13 cellular contexts compared by ENCODE assay signal in genomic region chr3:100060685-100061484, GRCh38. TPM values are rescaled to one million over a fixed set of nuclear protein-coding genes. Genes with fewer than 3 reads are reported as not detected.
A peak's percentile ranks its signal among the peaks of the same experiment; 100 is the strongest.
DNase-seq lines count a peak whose midpoint lies in the region; ATAC-seq and TF ChIP-seq lines count a peak whose summit lies in the region.
"Had no signal": no experiment of that assay in that cellular context is flagged by ENCODE, and none has a peak within 500 bp of the region (broad histone marks: within the 10 kb centered on the region; RNA-seq: fewer than 3 reads in every experiment).

No MANE protein-coding gene starts in this region.

- no TSS peak for BruUV-seq in A673 (replicated peaks; lab: Mats Ljungman, UMichigan)

- intact Hi-C loops in activated CD4-positive, alpha-beta T cell treated with anti-CD3 and anti-CD28 coated beads, Interleukin-2, amount 10 ng/mL, durations not matched to agents 24 days and 14 days (cut with micrococcal nuclease), result loop anchor here (10.0 kb wide), 1 partner anchor 524 kb away; no protein-coding TSS in a partner anchor
- intact Hi-C loops in natural killer cell (cut with micrococcal nuclease), result no loop called here
- intact Hi-C loops in A673 (cut with micrococcal nuclease; ENCODE audit: unreplicated experiment), result no loop called here

- CTCF ChIA-PET in HEK293 (lab: Yijun Ruan, JAX) (interaction anchor here (2.0 kb wide), 1 partner anchor 8 kb away, joined by 8 read pairs; no protein-coding TSS in a partner anchor), A673 (lab: Charles Lee) (no interaction called here)

- no peak overlapping the region for H3K27ac Mint-ChIP-seq in activated CD4-positive, alpha-beta T cell treated with anti-CD3 and anti-CD28 coated beads, Interleukin-2, amount 10 ng/mL, durations not matched to agents 24 days and 14 days
- H3K27ac Mint-ChIP-seq in natural killer cell, result peak overlapping the region in 1 of 2 donors; percentile 69

- H3K36me3 Mint-ChIP-seq in activated CD4-positive, alpha-beta T cell treated with anti-CD3 and anti-CD28 coated beads, Interleukin-2, amount 10 ng/mL, durations not matched to agents 24 days and 14 days (ENCODE audit: low read depth), result no peaks in the 10 kb centered on the region
- H3K36me3 Mint-ChIP-seq in natural killer cell, result no peaks in the 10 kb centered on the region

- H3K4me1 ChIP-seq in HEK293 (ENCODE audit: control insufficient read depth, insufficient read depth, low read length), result no peaks in the 10 kb centered on the region
- H3K4me1 ChIP-seq in A673 (ENCODE audit: insufficient read depth, low read length, poor library complexity, severe bottlenecking), result no peaks in the 10 kb centered on the region

- H3K9me3 ChIP-seq in HEK293 (ENCODE audit: control insufficient read depth, insufficient read depth, low read depth, low read length) (no peaks in the 10 kb centered on the region), A673 (ENCODE audit: low read depth, low read length, poor library complexity, severe bottlenecking) (no peaks in the 10 kb centered on the region)

- POLR2A ChIA-PET in HEK293 (lab: Yijun Ruan, JAX) (no interaction called here), A673 (lab: Charles Lee; ENCODE audit: low non-redundant PET) (no interaction called here)

- peak; percentile 81 to 96 (median 85) for ATAC-seq in natural killer cell
- no peak for ATAC-seq in HG02798 (IDR thresholded peaks at IDR 0.05; ENCODE audit: poor library complexity, unreplicated experiment)
- no peak for ATAC-seq in GM21360 (IDR thresholded peaks at IDR 0.05; ENCODE audit: unreplicated experiment)

- H3K27me3 Mint-ChIP-seq in activated CD4-positive, alpha-beta T cell treated with anti-CD3 and anti-CD28 coated beads, Interleukin-2, amount 10 ng/mL, durations not matched to agents 24 days and 14 days, result no peaks in the 10 kb centered on the region
- H3K27me3 Mint-ChIP-seq in natural killer cell (ENCODE audit: low read depth in 2 of 2), result no peaks in the 10 kb centered on the region

- H3K4me3 ChIP-seq in HEK293 (ENCODE audit: low read depth, low read length), result no peak overlapping the region
- H3K4me3 ChIP-seq in A673 (ENCODE audit: low read depth, low read length, poor library complexity, severe bottlenecking), result no peak overlapping the region

- DNase-seq in activated CD4-positive, alpha-beta T cell treated with anti-CD3 and anti-CD28 coated beads, Interleukin-2, amount 10 ng/mL, durations not matched to agents 24 days and 14 days, result peak; percentile 53
- no peak for DNase-seq in activated CD4-positive, alpha-beta T cell treated with anti-CD3 and anti-CD28 coated beads for 1 hour
- DNase-seq in OCI-M1 (lab: John Stamatoyannopoulos, UW) (peak; percentile 83), natural killer cell (no peak), A673 (ENCODE audit: low spot score) (no peak)
- DNase-seq: anterior cingulate cortex; DMS79; effector memory CD4-positive, alpha-beta T cell; NCI-H2029 treated with DMSO at 0.1 percent for 48 hours; stimulated activated CD4-positive, alpha-beta T cell treated with anti-CD3 and anti-CD28 coated beads, Interleukin-12 subunit alpha, Interleukin-12 subunit beta, amount 100 ng/mL, for 4 hours had no signal

- H3K36me3 ChIP-seq in HEK293 (ENCODE audit: control insufficient read depth in 2 of 2, insufficient read depth in 1 of 2, low read length in 2 of 2), result no peaks in the 10 kb centered on the region
- no peaks in the 10 kb centered on the region for H3K36me3 ChIP-seq in A673 (ENCODE audit: insufficient read depth, low read length, poor library complexity, severe bottlenecking)

- peaks cover 9% of the 10 kb centered on the region for H3K4me1 Mint-ChIP-seq in activated CD4-positive, alpha-beta T cell treated with anti-CD3 and anti-CD28 coated beads, Interleukin-2, amount 10 ng/mL, durations not matched to agents 24 days and 14 days
- H3K4me1 Mint-ChIP-seq in natural killer cell, result peaks cover 28 to 35% of the 10 kb centered on the region in 2 donors

- H3K4me3 Mint-ChIP-seq in activated CD4-positive, alpha-beta T cell treated with anti-CD3 and anti-CD28 coated beads, Interleukin-2, amount 10 ng/mL, durations not matched to agents 24 days and 14 days, result no peak overlapping the region
- H3K4me3 Mint-ChIP-seq in natural killer cell, result peak overlapping the region; percentile 62

- TF ChIP-seq CTCF in HEK293 (tag by site-specific recombination; IDR thresholded peaks at IDR 0.05) (no peak), natural killer cell (IDR thresholded peaks at IDR 0.05) (no peak), A673 (conservative IDR thresholded peaks at IDR 0.05; ENCODE audit: low read depth, low read length) (no peak)

- no peak overlapping the region for H3K27ac ChIP-seq in HEK293 (ENCODE audit: extremely low read depth, low read depth, low read length)
- no peak overlapping the region for H3K27ac ChIP-seq in A673 (ENCODE audit: low read depth, low read length, poor library complexity, severe bottlenecking)

- H3K9me3 Mint-ChIP-seq in activated CD4-positive, alpha-beta T cell treated with anti-CD3 and anti-CD28 coated beads, Interleukin-2, amount 10 ng/mL, durations not matched to agents 24 days and 14 days, result no peaks in the 10 kb centered on the region
- no peaks in the 10 kb centered on the region for H3K9me3 Mint-ChIP-seq in natural killer cell

- H3K27me3 ChIP-seq in A673 (replicated peaks; ENCODE audit: insufficient read depth, low read depth, low read length, poor library complexity), result no peaks in the 10 kb centered on the region

TF ChIP-seq in HEK293, 187 proteins besides CTCF, POLR2A, EP300 and RAD21:
- TF ChIP-seq KLF9 (tag by site-specific recombination; IDR thresholded peaks at IDR 0.05; ENCODE audit: low read depth) (no peak), ZNF548 (tag by site-specific recombination; IDR thresholded peaks at IDR 0.05) (no peak), ZNF10 (tag by site-specific recombination; IDR thresholded peaks at IDR 0.05) (no peak), ZNF341 (tag by site-specific recombination; IDR thresholded peaks at IDR 0.05; ENCODE audit: low read depth) (no peak), OSR2 (tag by site-specific recombination; IDR thresholded peaks at IDR 0.05) (peak; percentile 73), ZNF19 (tag by site-specific recombination; IDR thresholded peaks at IDR 0.05; ENCODE audit: low read depth) (no peak), ZNF704 (tag by site-specific recombination; IDR thresholded peaks at IDR 0.05) (no peak), SCRT1 (tag by site-specific recombination; IDR thresholded peaks at IDR 0.05; ENCODE audit: borderline replicate concordance) (no peak), ZNF394 (tag by site-specific recombination; IDR thresholded peaks at IDR 0.05; ENCODE audit: borderline replicate concordance) (peak; percentile 52; the same call in 1 of the 2 replicates), ZNF350 (tag by site-specific recombination; IDR thresholded peaks at IDR 0.05) (no peak), ZNF184 (tag by site-specific recombination; IDR thresholded peaks at IDR 0.05) (no peak), HOXC10 (CRISPR knock-in tag; IDR thresholded peaks at IDR 0.05) (no peak), ZNF645 (tag by site-specific recombination; IDR thresholded peaks at IDR 0.05) (no peak), ZFHX2 (tag by site-specific recombination; conservative IDR thresholded peaks at IDR 0.05) (peak; percentile 82), ZNF473 (tag by site-specific recombination; IDR thresholded peaks at IDR 0.05) (no peak), ZNF324 (tag by site-specific recombination; IDR thresholded peaks at IDR 0.05) (no peak), ZNF707 (tag by site-specific recombination; IDR thresholded peaks at IDR 0.05) (no peak), EGR2 (tag by site-specific recombination; IDR thresholded peaks at IDR 0.05; ENCODE audit: low read depth) (peak; percentile 65), ZNF114 (tag by site-specific recombination; IDR thresholded peaks at IDR 0.05) (no peak), WT1 (tag by site-specific recombination; IDR thresholded peaks at IDR 0.05) (no peak)
TF ChIP-seq in HEK293: peak in this region for 4.

RNA-seq across cellular contexts. Expression of gene FILIP1L, which starts 53.4 kb away (rescaled TPM):
- total RNA-seq in activated CD4-positive, alpha-beta T cell treated with anti-CD3 and anti-CD28 coated beads, Interleukin-2, amount 10 ng/mL, durations not matched to agents 24 days and 14 days, result 1.2 and 1.4 TPM in 2 replicates
- total RNA-seq in natural killer cell (under 1 TPM in 1 of 3 donors, not detected in 2; 0.12 TPM), A673 (2021) (3.4 and 4.3 TPM in 2 replicates)

Comparison
In these comparisons a context has a peak if more than half of its experiments do, and no peak if none do; other contexts are left out.
1. DNase-seq: peak in activated CD4-positive, alpha-beta T cell treated with anti-CD3 and anti-CD28 coated beads, Interleukin-2, amount 10 ng/mL, durations not matched to agents 24 days and 14 days (single experiment) and OCI-M1 (single experiment); none in activated CD4-positive, alpha-beta T cell treated with anti-CD3 and anti-CD28 coated beads for 1 hour (single experiment), natural killer cell (single experiment) and A673 (single experiment).
2. ATAC-seq: peak in natural killer cell (3 of 3); none in HG02798 (single experiment) and GM21360 (single experiment).